Comparison of ENCODE assay signal across 22 cellular contexts in the genomic region with DNA sequence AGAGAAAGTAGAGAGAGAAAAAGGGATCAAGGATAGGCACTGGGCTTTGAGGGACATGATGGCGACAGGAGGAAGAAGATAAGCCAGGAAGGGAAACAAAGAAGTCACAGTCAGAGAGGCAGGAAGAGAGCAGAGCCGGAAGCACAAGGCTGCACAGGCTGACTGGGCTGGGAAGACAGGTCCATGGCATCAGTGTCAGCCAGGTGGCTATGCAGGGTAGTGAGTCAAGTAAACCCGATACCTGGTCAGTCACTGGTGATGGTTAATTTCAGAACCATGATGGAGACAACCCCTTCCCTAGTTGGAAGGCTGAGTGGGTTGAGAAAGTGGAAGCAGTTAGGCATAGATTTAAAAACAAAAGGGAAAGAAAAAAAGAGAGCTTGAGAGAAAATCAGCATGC.
A peak's percentile ranks its signal among the peaks of the same experiment; 100 is the strongest.
DNase-seq lines count a peak whose midpoint lies in the region; ATAC-seq, FAIRE-seq and TF ChIP-seq lines count a peak whose summit lies in the region.
"Had no signal": no experiment of that assay in that cellular context is flagged by ENCODE, and none has a peak within 500 bp of the region (broad histone marks: within the 10 kb centered on the region; RNA-seq: fewer than 3 reads in every experiment).

No MANE protein-coding gene starts in this region.

- TF ChIP-seq CTCF in GM23338 (conservative IDR thresholded peaks at IDR 0.05; ENCODE audit: low read depth in 2 of 2) (no peak), WTC11 (IDR thresholded peaks at IDR 0.05) (no peak)
- no peak for TF ChIP-seq CTCF in CD4-positive, alpha-beta T cell (IDR thresholded peaks at IDR 0.05)

- peak; percentile 66 for FAIRE-seq in GM18507 (lab: Jason Lieb, UNC)
- FAIRE-seq: H1, HepG2 had no signal

- H3K27ac Mint-ChIP-seq in GM23338 (no peak overlapping the region), WTC11 (no peak overlapping the region)
- H3K27ac Mint-ChIP-seq in CD4-positive, alpha-beta T cell, result no peak overlapping the region
- H3K27ac Mint-ChIP-seq: CD4-positive, alpha-beta memory T cell had no signal

- H3K27ac ChIP-seq in GM23338 (ENCODE audit: low read depth), result no peak overlapping the region
- no peak overlapping the region for H3K27ac ChIP-seq in CD4-positive, alpha-beta T cell (ENCODE audit: low read depth, low read length)
- H3K27ac ChIP-seq: PC-9, RWPE1 had no signal

- H3K27me3 ChIP-seq in GM23338 (ENCODE audit: insufficient read depth), result no peaks in the 10 kb centered on the region
- H3K27me3 ChIP-seq in CD4-positive, alpha-beta T cell (ENCODE audit: control insufficient read depth, insufficient read depth, low read length), result no peaks in the 10 kb centered on the region
- H3K27me3 ChIP-seq: BE2C had no signal

- CTCF ChIA-PET in WTC11 (lab: Charles Lee), result no interaction called here
- CTCF ChIA-PET in CD4-positive, alpha-beta T cell (lab: Charles Lee), result no interaction called here

- H3K4me3 Mint-ChIP-seq in GM23338, result no peak overlapping the region
- H3K4me3 Mint-ChIP-seq in WTC11, result no peak overlapping the region
- H3K4me3 Mint-ChIP-seq in CD4-positive, alpha-beta T cell, result no peak overlapping the region

- H3K36me3 Mint-ChIP-seq in GM23338 (ENCODE audit: low read depth) (no peaks in the 10 kb centered on the region; the same call in 2 of the 3 replicates), WTC11 (no peaks in the 10 kb centered on the region)
- no peaks in the 10 kb centered on the region for H3K36me3 Mint-ChIP-seq in CD4-positive, alpha-beta T cell (ENCODE audit: low read depth)
- H3K36me3 Mint-ChIP-seq: CD4-positive, alpha-beta memory T cell had no signal

- intact Hi-C loops in CD4-positive, alpha-beta T cell (cut with DNase I, micrococcal nuclease), result no loop called here

- H3K27me3 Mint-ChIP-seq in GM23338 (ENCODE audit: insufficient read depth, low read depth, poor library complexity) (no peaks in the 10 kb centered on the region), WTC11 (ENCODE audit: low read depth) (no peaks in the 10 kb centered on the region; the same call in 1 of the 2 replicates)
- peaks cover 8% of the 10 kb centered on the region for H3K27me3 Mint-ChIP-seq in CD4-positive, alpha-beta T cell

- no peaks in the 10 kb centered on the region; the same call in 1 of the 2 replicates for H3K36me3 ChIP-seq in GM23338 (ENCODE audit: insufficient read depth)
- H3K36me3 ChIP-seq: BE2C had no signal

- no peaks in the 10 kb centered on the region for H3K9me3 ChIP-seq in CD4-positive, alpha-beta T cell (ENCODE audit: control insufficient read depth, low read length)
- H3K9me3 ChIP-seq: BE2C had no signal

- peaks cover 2% of the 10 kb centered on the region; the same call in 2 of the 3 replicates for H3K9me3 Mint-ChIP-seq in GM23338
- no peaks in the 10 kb centered on the region for H3K9me3 Mint-ChIP-seq in WTC11
- no peaks in the 10 kb centered on the region for H3K9me3 Mint-ChIP-seq in CD4-positive, alpha-beta T cell

- no peak overlapping the region for H2AFZ ChIP-seq in GM23338
- H2AFZ ChIP-seq: PC-9 had no signal

- DNase-seq in GM18507 (ENCODE audit: extremely low spot score, insufficient read length, low read depth) (no peak), GM23338 (ENCODE audit: low spot score) (no peak), WTC11 (ENCODE audit: low spot score) (no peak), DMS79 (lab: John Stamatoyannopoulos, UW) (no peak), islet precursor cell (no peak), NCI-H345 (lab: John Stamatoyannopoulos, UW) (no peak)
- DNase-seq in CD4-positive, alpha-beta T cell, result no peak
- DNase-seq: BE2C; CD4-positive, alpha-beta memory T cell; DMS153; KBM-7; NCI-H1105 treated with DMSO at 0.1 percent for 48 hours; NCI-H1694; NCI-H524 treated with DMSO at 0.1 percent for 48 hours; PC-9; SIG-M5; T-helper 1 cell had no signal

- no peaks in the 10 kb centered on the region for H4K20me1 ChIP-seq in GM23338 (replicated peaks; ENCODE audit: insufficient read depth)

- no peak overlapping the region for H3K4me2 ChIP-seq in GM23338
- H3K4me2 ChIP-seq: PC-9 had no signal

- POLR2A ChIA-PET in WTC11 (lab: Charles Lee), result no interaction called here
- POLR2A ChIA-PET in CD4-positive, alpha-beta T cell (lab: Charles Lee), result no interaction called here

- no peak overlapping the region for H3K4me3 ChIP-seq in GM23338
- H3K4me3 ChIP-seq: PC-9 had no signal

- ATAC-seq in GM23338 (peak; percentile 43), HG02973 (IDR thresholded peaks at IDR 0.05; ENCODE audit: unreplicated experiment) (peak; percentile 74), WTC11 (peak; percentile 63)
- ATAC-seq in CD4-positive, alpha-beta T cell (ENCODE audit: poor library complexity), result no peak
- ATAC-seq: HepG2, SK-N-SH treated with all-trans-retinoic acid at 6 μM for 48 hours had no signal

- H3F3A ChIP-seq in GM23338 (replicated peaks; ENCODE audit: low read depth), result no peaks in the 10 kb centered on the region

- H3K4me1 Mint-ChIP-seq in GM23338, result no peaks in the 10 kb centered on the region
- H3K4me1 Mint-ChIP-seq in WTC11, result no peaks in the 10 kb centered on the region
- H3K4me1 Mint-ChIP-seq in CD4-positive, alpha-beta T cell (ENCODE audit: low read depth), result no peaks in the 10 kb centered on the region
- H3K4me1 Mint-ChIP-seq: CD4-positive, alpha-beta memory T cell had no signal

- H3K4me1 ChIP-seq in GM23338 (ENCODE audit: insufficient read depth), result no peaks in the 10 kb centered on the region
- H3K4me1 ChIP-seq: BE2C had no signal

- no peaks in the 10 kb centered on the region for H3K79me2 ChIP-seq in GM23338 (replicated peaks; ENCODE audit: insufficient read depth)

- no peaks in the 10 kb centered on the region for H3K9me2 ChIP-seq in GM23338 (ENCODE audit: insufficient read depth)

TF ChIP-seq in GM23338, 12 proteins besides CTCF, POLR2A, EP300 and RAD21 (continues in another document):
- TF ChIP-seq NANOG (IDR thresholded peaks at IDR 0.05; ENCODE audit: borderline replicate concordance), result no peak
- TF ChIP-seq EZH2 (IDR thresholded peaks at IDR 0.05; ENCODE audit: low read depth, unreplicated experiment), result no peak

TF ChIP-seq in WTC11, 78 proteins besides CTCF, POLR2A, EP300 and RAD21 (continues in another document):
- TF ChIP-seq NFE2L1 (CRISPR knock-in tag; IDR thresholded peaks at IDR 0.05), result no peak
- TF ChIP-seq ZNF232 (CRISPR knock-in tag; IDR thresholded peaks at IDR 0.05), result no peak
- no peak for TF ChIP-seq ZNF671 (CRISPR knock-in tag; IDR thresholded peaks at IDR 0.05)
- TF ChIP-seq, protein P1, sequence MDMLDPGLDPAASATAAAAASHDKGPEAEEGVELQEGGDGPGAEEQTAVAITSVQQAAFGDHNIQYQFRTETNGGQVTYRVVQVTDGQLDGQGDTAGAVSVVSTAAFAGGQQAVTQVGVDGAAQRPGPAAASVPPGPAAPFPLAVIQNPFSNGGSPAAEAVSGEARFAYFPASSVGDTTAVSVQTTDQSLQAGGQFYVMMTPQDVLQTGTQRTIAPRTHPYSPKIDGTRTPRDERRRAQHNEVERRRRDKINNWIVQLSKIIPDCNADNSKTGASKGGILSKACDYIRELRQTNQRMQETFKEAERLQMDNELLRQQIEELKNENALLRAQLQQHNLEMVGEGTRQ (CRISPR knock-in tag; IDR thresholded peaks at IDR 0.05), result no peak
- TF ChIP-seq, protein P2, sequence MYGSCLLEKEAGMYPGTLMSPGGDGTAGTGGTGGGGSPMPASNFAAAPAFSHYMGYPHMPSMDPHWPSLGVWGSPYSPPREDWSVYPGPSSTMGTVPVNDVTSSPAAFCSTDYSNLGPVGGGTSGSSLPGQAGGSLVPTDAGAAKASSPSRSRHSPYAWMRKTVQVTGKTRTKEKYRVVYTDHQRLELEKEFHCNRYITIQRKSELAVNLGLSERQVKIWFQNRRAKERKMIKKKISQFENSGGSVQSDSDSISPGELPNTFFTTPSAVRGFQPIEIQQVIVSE (CRISPR knock-in tag; IDR thresholded peaks at IDR 0.05; ENCODE audit: borderline replicate concordance), result no peak
- no peak for TF ChIP-seq CREB1 (CRISPR knock-in tag; IDR thresholded peaks at IDR 0.05)
- TF ChIP-seq ESRRA (CRISPR knock-in tag; IDR thresholded peaks at IDR 0.05; ENCODE audit: borderline replicate concordance), result no peak
- no peak for TF ChIP-seq MYBL2 (CRISPR knock-in tag; IDR thresholded peaks at IDR 0.05)
- TF ChIP-seq ZNF219 (CRISPR knock-in tag; IDR thresholded peaks at IDR 0.05; ENCODE audit: borderline replicate concordance), result no peak
- TF ChIP-seq, protein P3, sequence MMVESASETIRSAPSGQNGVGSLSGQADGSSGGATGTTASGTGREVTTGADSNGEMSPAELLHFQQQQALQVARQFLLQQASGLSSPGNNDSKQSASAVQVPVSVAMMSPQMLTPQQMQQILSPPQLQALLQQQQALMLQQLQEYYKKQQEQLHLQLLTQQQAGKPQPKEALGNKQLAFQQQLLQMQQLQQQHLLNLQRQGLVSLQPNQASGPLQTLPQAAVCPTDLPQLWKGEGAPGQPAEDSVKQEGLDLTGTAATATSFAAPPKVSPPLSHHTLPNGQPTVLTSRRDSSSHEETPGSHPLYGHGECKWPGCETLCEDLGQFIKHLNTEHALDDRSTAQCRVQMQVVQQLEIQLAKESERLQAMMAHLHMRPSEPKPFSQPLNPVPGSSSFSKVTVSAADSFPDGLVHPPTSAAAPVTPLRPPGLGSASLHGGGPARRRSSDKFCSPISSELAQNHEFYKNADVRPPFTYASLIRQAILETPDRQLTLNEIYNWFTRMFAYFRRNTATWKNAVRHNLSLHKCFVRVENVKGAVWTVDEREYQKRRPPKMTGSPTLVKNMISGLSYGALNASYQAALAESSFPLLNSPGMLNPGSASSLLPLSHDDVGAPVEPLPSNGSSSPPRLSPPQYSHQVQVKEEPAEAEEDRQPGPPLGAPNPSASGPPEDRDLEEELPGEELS (CRISPR knock-in tag; IDR thresholded peaks at IDR 0.05), result no peak
- TF ChIP-seq CBFB (CRISPR knock-in tag; IDR thresholded peaks at IDR 0.05; ENCODE audit: low read depth), result no peak
